In genomic region chr3:58341376-58341775, GRCh38 we compare ENCODE assay signal across 23 cellular contexts. TPM values are rescaled to one million over a fixed set of nuclear protein-coding genes. Genes with fewer than 3 reads are reported as not detected.
DNase-seq lines count a peak whose midpoint lies in the region; TF ChIP-seq lines count a peak whose summit lies in the region.
"Had no signal": no experiment of that assay in that cellular context is flagged by ENCODE, and none has a peak within 500 bp of the region (broad histone marks: within the 10 kb centered on the region; RNA-seq: fewer than 3 reads in every experiment).

No MANE protein-coding gene starts in this region.

- no peak for TF ChIP-seq CTCF in NB4 (IDR thresholded peaks at IDR 0.05; ENCODE audit: low read depth, low read length)
- TF ChIP-seq CTCF in neutrophil (IDR thresholded peaks at IDR 0.05): no peak

- no peaks in the 10 kb centered on the region for H3K27me3 ChIP-seq in neutrophil
- H3K27me3 ChIP-seq: BE2C, brain microvascular endothelial cell, colonic mucosa had no signal

- peak overlapping the region; percentile 42 for H3K27ac ChIP-seq in neutrophil
- H3K27ac ChIP-seq: brain microvascular endothelial cell, colonic mucosa had no signal

- H3K9me3 ChIP-seq in neutrophil: no peaks in the 10 kb centered on the region
- H3K9me3 ChIP-seq: BE2C, colonic mucosa had no signal

- peaks cover 21% of the 10 kb centered on the region for H3K4me1 Mint-ChIP-seq in activated CD4-positive, alpha-beta T cell treated with anti-CD3 and anti-CD28 coated beads, Interleukin-2, amount 10 ng/mL, durations not matched to agents 7 days and 5 days

- H3K4me3 Mint-ChIP-seq in activated CD4-positive, alpha-beta T cell treated with anti-CD3 and anti-CD28 coated beads, Interleukin-2, amount 10 ng/mL, durations not matched to agents 7 days and 5 days: no peak overlapping the region
- H3K4me3 Mint-ChIP-seq: activated CD4-positive, alpha-beta T cell treated with anti-CD3 and anti-CD28 coated beads for 36 hours; effector memory CD8-positive, alpha-beta T cell; naive thymus-derived CD4-positive, alpha-beta T cell had no signal

- H3K27me3 Mint-ChIP-seq in activated CD4-positive, alpha-beta T cell treated with anti-CD3 and anti-CD28 coated beads, Interleukin-2, amount 10 ng/mL, durations not matched to agents 7 days and 5 days: no peaks in the 10 kb centered on the region
- H3K27me3 Mint-ChIP-seq: activated CD4-positive, alpha-beta T cell treated with anti-CD3 and anti-CD28 coated beads for 36 hours; effector memory CD8-positive, alpha-beta T cell; naive thymus-derived CD4-positive, alpha-beta T cell had no signal

- no peak for DNase-seq in activated CD4-positive, alpha-beta T cell treated with anti-CD3 and anti-CD28 coated beads, Interleukin-2, amount 10 ng/mL, durations not matched to agents 7 days and 5 days
- no peak for DNase-seq in activated CD4-positive, alpha-beta T cell treated with anti-CD3 and anti-CD28 coated beads, Interleukin-2, amount 50 U/mL, for 1 hour
- peak; percentile 47 for DNase-seq in ELR (ENCODE audit: low read depth)
- DNase-seq in NB4 (ENCODE audit: low read depth): no peak
- DNase-seq in MV-4-11 (lab: John Stamatoyannopoulos, UW): no peak
- DNase-seq in AG20443 (ENCODE audit: low spot score): no peak
- no peak for DNase-seq in NCI-H226
- DNase-seq: activated CD4-positive, alpha-beta T cell treated with anti-CD3 and anti-CD28 coated beads for 36 hours; BE2C; brain microvascular endothelial cell; colonic mucosa; COR-L47; effector memory CD8-positive, alpha-beta T cell; foreskin melanocyte; H7; naive thymus-derived CD4-positive, alpha-beta T cell; NCI-H1436; NCI-H2107; NCI-H446 treated with DMSO at 0.1 percent for 48 hours; Right ventricle myocardium superior; small intestine; stimulated activated CD4-positive, alpha-beta T cell treated with anti-CD3 and anti-CD28 coated beads, Interleukin-2, amount 100 ng/mL, for 24 hours had no signal

- TF ChIP-seq POLR2A in NB4 (IDR thresholded peaks at IDR 0.05; ENCODE audit: extremely low read depth, insufficient read length): no peak

- no peaks in the 10 kb centered on the region for H3K9me3 Mint-ChIP-seq in activated CD4-positive, alpha-beta T cell treated with anti-CD3 and anti-CD28 coated beads, Interleukin-2, amount 10 ng/mL, durations not matched to agents 7 days and 5 days
- H3K9me3 Mint-ChIP-seq: effector memory CD8-positive, alpha-beta T cell; naive thymus-derived CD4-positive, alpha-beta T cell had no signal

- peaks cover 29% of the 10 kb centered on the region for H3K36me3 Mint-ChIP-seq in activated CD4-positive, alpha-beta T cell treated with anti-CD3 and anti-CD28 coated beads, Interleukin-2, amount 10 ng/mL, durations not matched to agents 7 days and 5 days (ENCODE audit: low read depth)

- POLR2A ChIA-PET in activated CD4-positive, alpha-beta T cell treated with anti-CD3 and anti-CD28 coated beads, Interleukin-2, amount 10 ng/mL, durations not matched to agents 7 days and 5 days (lab: Charles Lee): no interaction called here

- H3K27ac Mint-ChIP-seq in activated CD4-positive, alpha-beta T cell treated with anti-CD3 and anti-CD28 coated beads, Interleukin-2, amount 10 ng/mL, durations not matched to agents 7 days and 5 days: peak overlapping the region; percentile 25
- H3K27ac Mint-ChIP-seq: effector memory CD8-positive, alpha-beta T cell had no signal

- CTCF ChIA-PET in activated CD4-positive, alpha-beta T cell treated with anti-CD3 and anti-CD28 coated beads, Interleukin-2, amount 10 ng/mL, durations not matched to agents 7 days and 5 days (lab: Charles Lee): interaction anchor here (0.6 kb wide), 2 partner anchors 61 to 72 kb away, joined by 3 read pairs; no protein-coding TSS in a partner anchor

- H3K4me3 ChIP-seq in NB4 (ENCODE audit: low read depth, low read length) (peak overlapping the region; percentile 21), neutrophil (ENCODE audit: low read depth in 1 of 2, low read length in 1 of 2) (no peak overlapping the region)
- H3K4me3 ChIP-seq: colonic mucosa had no signal

- peaks cover 21% of the 10 kb centered on the region for H3K36me3 ChIP-seq in neutrophil
- H3K36me3 ChIP-seq: BE2C, brain microvascular endothelial cell, colonic mucosa had no signal

- H3K4me1 ChIP-seq in neutrophil (ENCODE audit: control insufficient read depth in 1 of 2, insufficient read depth in 1 of 2, low read depth in 1 of 2, low read length in 1 of 2): peaks cover 17 to 31% of the 10 kb centered on the region in 2 experiments
- H3K4me1 ChIP-seq: BE2C, colonic mucosa had no signal

RNA-seq across cellular contexts. Expression of gene PXK, which starts 8.7 kb away (rescaled TPM):
- total RNA-seq in activated CD4-positive, alpha-beta T cell treated with anti-CD3 and anti-CD28 coated beads, Interleukin-2, amount 10 ng/mL, durations not matched to agents 7 days and 5 days: 10 to 100 TPM; 30.3 to 40.2 TPM

RNA-seq across cellular contexts. Expression of gene HTD2, which starts 35.1 kb away (rescaled TPM):
- 1 to 10 TPM; 6.2 to 7.0 TPM for total RNA-seq in activated CD4-positive, alpha-beta T cell treated with anti-CD3 and anti-CD28 coated beads, Interleukin-2, amount 10 ng/mL, durations not matched to agents 7 days and 5 days

RNA-seq across cellular contexts. Expression of gene RPP14, which starts 35.3 kb away (rescaled TPM):
- 10 to 100 TPM; 12.7 to 15.4 TPM for total RNA-seq in activated CD4-positive, alpha-beta T cell treated with anti-CD3 and anti-CD28 coated beads, Interleukin-2, amount 10 ng/mL, durations not matched to agents 7 days and 5 days
